ENCODE assay signal across 15 cellular contexts in genomic region chr3:160784853-160785252, GRCh38. TPM values are rescaled to one million over a fixed set of nuclear protein-coding genes. Genes with fewer than 3 reads are reported as not detected.
DNase-seq lines count a peak whose midpoint lies in the region; ATAC-seq, FAIRE-seq and TF ChIP-seq lines count a peak whose summit lies in the region.
"Had no signal": no experiment of that assay in that cellular context is flagged by ENCODE, and none has a peak within 500 bp of the region (broad histone marks: within the 10 kb centered on the region; RNA-seq: fewer than 3 reads in every experiment).

No MANE protein-coding gene starts in this region.

- H2AFZ ChIP-seq in H1 (ENCODE audit: low read length), result peak overlapping the region; percentile 22; the same call in 1 of the 2 replicates

- CTCF ChIA-PET in H1 (lab: Charles Lee; ENCODE audit: partially characterized antibody), result no interaction called here

- peak overlapping the region in 1 of 4 experiments; percentile 30; a peak in 1 of 8 replicates for H3K4me3 ChIP-seq in H1 (ENCODE audit: extremely low read depth in 1 of 4, insufficient read depth in 2 of 4, low read depth in 3 of 4, low read length in 4 of 4)

- peaks cover 0 to 13% of the 10 kb centered on the region in 2 experiments; a peak in 2 of 4 replicates for H3K79me2 ChIP-seq in H1 (ENCODE audit: control insufficient read depth in 1 of 2, insufficient read depth in 2 of 2, low read length in 2 of 2)

- no peaks in the 10 kb centered on the region for H3K36me3 ChIP-seq in H1 (ENCODE audit: control insufficient read depth in 2 of 4, insufficient read depth in 4 of 4, low read length in 3 of 4)

- H2BK5ac ChIP-seq in H1 (ENCODE audit: low read depth, low read length), result no peak overlapping the region; the same call in 1 of the 2 replicates

- no peak overlapping the region for H3K14ac ChIP-seq in H1 (ENCODE audit: insufficient read length)

- peaks cover 0 to 3% of the 10 kb centered on the region in 2 experiments; a peak in 1 of 4 replicates for H3K9me3 ChIP-seq in H1 (ENCODE audit: insufficient read depth in 2 of 2, low read depth in 1 of 2, low read length in 1 of 2)

- no peak for TF ChIP-seq RAD21 in H1 (IDR thresholded peaks at IDR 0.05 in 1 of 2, conservative IDR thresholded peaks at IDR 0.05 in 1 of 2; ENCODE audit: low read depth in 2 of 2, low read length in 2 of 2)

- no peak overlapping the region for H4K5ac ChIP-seq in H1 (ENCODE audit: insufficient read length, low read depth, low read length)

- DNase-seq in ELF-1 (ENCODE audit: low read depth, low spot score) (peak; percentile 40), LoVo (ENCODE audit: low spot score) (peak; percentile 62), H1 (ENCODE audit: low read depth in 1 of 2, low spot score in 2 of 2) (no peak), frontal cortex (ENCODE audit: low spot score in 2 of 2) (no peak)
- DNase-seq in natural killer cell treated with Interleukin-12 subunit alpha and Interleukin-12 subunit beta and Interleukin-15 and Interleukin-18, amount 100 ng/mL, for 72 hours (ENCODE audit: low spot score), result no peak
- DNase-seq: activated T-cell treated with anti-CD3 and anti-CD28 coated beads for 4 hours; AML-193; DMS153; NCI-H226; stimulated activated CD4-positive, alpha-beta T cell treated with anti-CD3 and anti-CD28 coated beads, Interleukin-4, amount 100 ng/mL, for 24 hours had no signal

- peaks cover 0 to 3% (median 2%) of the 10 kb centered on the region in 4 experiments; a peak in 4 of 7 replicates for H3K4me1 ChIP-seq in H1 (replicated peaks in 1 of 4; ENCODE audit: control insufficient read depth in 3 of 4, insufficient read depth in 4 of 4, low read length in 3 of 4)

- H2AK5ac ChIP-seq in H1 (ENCODE audit: low read depth, low read length), result no peak overlapping the region

- no peak overlapping the region; a peak in 1 of 7 replicates for H3K9ac ChIP-seq in H1 (replicated peaks in 1 of 4; ENCODE audit: extremely low read depth in 1 of 4, low read depth in 3 of 4, low read length in 3 of 4)

- no peaks in the 10 kb centered on the region for H3K27me3 Mint-ChIP-seq in natural killer cell treated with Interleukin-12 subunit alpha and Interleukin-12 subunit beta and Interleukin-15 and Interleukin-18, amount 100 ng/mL, for 72 hours
- H3K27me3 Mint-ChIP-seq: stimulated activated memory B cell treated with anti-CD40 and anti-IgM and Interleukin-4, amounts not matched to agents 10 μg/mL and 1 μg/mL and 100 μg/mL, for 72 hours had no signal

- no peak overlapping the region for H4K8ac ChIP-seq in H1 (ENCODE audit: extremely low read depth, insufficient read depth, low read length)

- no peaks in the 10 kb centered on the region for H3K23me2 ChIP-seq in H1 (ENCODE audit: low read depth, low read length)

- no peak overlapping the region for H3K56ac ChIP-seq in H1 (replicated peaks; ENCODE audit: insufficient read length, low read depth, low read length)

- peaks cover 3% of the 10 kb centered on the region for H3K9me3 Mint-ChIP-seq in natural killer cell treated with Interleukin-12 subunit alpha and Interleukin-12 subunit beta and Interleukin-15 and Interleukin-18, amount 100 ng/mL, for 72 hours

- no peak overlapping the region for H2BK12ac ChIP-seq in H1 (ENCODE audit: low read depth, low read length)

- no peak overlapping the region for H2BK20ac ChIP-seq in H1 (ENCODE audit: low read length)

- no peak overlapping the region for H2BK120ac ChIP-seq in H1 (replicated peaks; ENCODE audit: low read depth, low read length)

- H2BK15ac ChIP-seq in H1 (ENCODE audit: low read length), result no peak overlapping the region

- H4K91ac ChIP-seq in H1 (replicated peaks; ENCODE audit: insufficient read length, low read length), result no peak overlapping the region

- H3K4me2 ChIP-seq in H1 (ENCODE audit: insufficient read depth in 1 of 2, low read depth in 2 of 2, low read length in 2 of 2), result peak overlapping the region in 1 of 2 experiments; percentile 43; a peak in 2 of 4 replicates

- H3K79me1 ChIP-seq in H1 (ENCODE audit: low read depth, low read length), result no peaks in the 10 kb centered on the region; the same call in 1 of the 2 replicates

- no peak for TF ChIP-seq CTCF in H1 (IDR thresholded peaks at IDR 0.05; ENCODE audit: control extremely low read depth in 1 of 3, insufficient read depth in 1 of 3, low read depth in 1 of 3, low read length in 3 of 3)

- no peaks in the 10 kb centered on the region for H4K20me1 ChIP-seq in H1 (replicated peaks in 1 of 2; ENCODE audit: control insufficient read depth in 1 of 2, insufficient read depth in 2 of 2, low read length in 2 of 2)

- TF ChIP-seq POLR2A in H1 (IDR thresholded peaks at IDR 0.05; ENCODE audit: control extremely low read depth in 1 of 2, low read depth in 2 of 2, low read length in 2 of 2), result no peak

- H3K36me3 Mint-ChIP-seq in natural killer cell treated with Interleukin-12 subunit alpha and Interleukin-12 subunit beta and Interleukin-15 and Interleukin-18, amount 100 ng/mL, for 72 hours, result peaks cover 19% of the 10 kb centered on the region

- peak overlapping the region in 1 of 2 donors; percentile 9 for H3K27ac Mint-ChIP-seq in natural killer cell treated with Interleukin-12 subunit alpha and Interleukin-12 subunit beta and Interleukin-15 and Interleukin-18, amount 100 ng/mL, for 72 hours
- H3K27ac Mint-ChIP-seq: activated naive CD8-positive, alpha-beta T cell; stimulated activated memory B cell treated with anti-CD40 and anti-IgM and Interleukin-4, amounts not matched to agents 10 μg/mL and 1 μg/mL and 100 μg/mL, for 72 hours had no signal

- no peak for TF ChIP-seq EP300 in H1 (IDR thresholded peaks at IDR 0.05; ENCODE audit: borderline replicate concordance in 1 of 2, low read depth in 2 of 2, low read length in 2 of 2)

- H3K4me1 Mint-ChIP-seq in natural killer cell treated with Interleukin-12 subunit alpha and Interleukin-12 subunit beta and Interleukin-15 and Interleukin-18, amount 100 ng/mL, for 72 hours (ENCODE audit: low read depth in 2 of 2), result peaks cover 30 to 39% of the 10 kb centered on the region in 2 donors

- 0 out of 2 replicates have a peak overlapping the region, but pooled peaks have one; percentile 29 for H3K27ac ChIP-seq in H1 (ENCODE audit: low read depth, low read length)

- FAIRE-seq in H1 (lab: Jason Lieb, UNC), result no peak
- FAIRE-seq in frontal cortex (lab: Jason Lieb, UNC), result no peak

- ATAC-seq in natural killer cell treated with Interleukin-12 subunit alpha and Interleukin-12 subunit beta and Interleukin-15 and Interleukin-18, amount 100 ng/mL, for 72 hours, result peak; percentile 51 to 59
- no peak for ATAC-seq in activated CD4-positive, CD25-positive, alpha-beta regulatory T cell treated with anti-CD3 and anti-CD28 coated beads, Interleukin-2, amount 50 U/mL, for 24 hours
- ATAC-seq in HG03521 (IDR thresholded peaks at IDR 0.05; ENCODE audit: unreplicated experiment) (no peak), HG03460 (IDR thresholded peaks at IDR 0.05; ENCODE audit: unreplicated experiment) (no peak)
- ATAC-seq: stimulated activated memory B cell treated with anti-CD40 and anti-IgM and Interleukin-4, amounts not matched to agents 10 μg/mL and 1 μg/mL and 100 μg/mL, for 72 hours had no signal

- no peak overlapping the region for H3K4ac ChIP-seq in H1 (replicated peaks; ENCODE audit: insufficient read length, low read depth, low read length)

- H3K23ac ChIP-seq in H1 (ENCODE audit: insufficient read length), result no peak overlapping the region

- no peak overlapping the region for H3K18ac ChIP-seq in H1 (ENCODE audit: extremely low read depth, low read length)

- POLR2A ChIA-PET in H1 (lab: Charles Lee; ENCODE audit: partially characterized antibody), result no interaction called here

- peak overlapping the region; percentile 21 for H3K4me3 Mint-ChIP-seq in natural killer cell treated with Interleukin-12 subunit alpha and Interleukin-12 subunit beta and Interleukin-15 and Interleukin-18, amount 100 ng/mL, for 72 hours
- H3K4me3 Mint-ChIP-seq: activated naive CD8-positive, alpha-beta T cell; stimulated activated memory B cell treated with anti-CD40 and anti-IgM and Interleukin-4, amounts not matched to agents 10 μg/mL and 1 μg/mL and 100 μg/mL, for 72 hours had no signal

- no peaks in the 10 kb centered on the region for H3K27me3 ChIP-seq in H1 (replicated peaks in 1 of 4; ENCODE audit: control insufficient read depth in 3 of 4, extremely low read depth in 1 of 4, insufficient read depth in 3 of 4, low read length in 3 of 4)

TF ChIP-seq in H1, 55 proteins besides CTCF, POLR2A, EP300 and RAD21 (continues in another document):
- no peak for TF ChIP-seq TBP (IDR thresholded peaks at IDR 0.05; ENCODE audit: low read depth, low read length)
- no peak for TF ChIP-seq RNF2 (IDR thresholded peaks at IDR 0.05; ENCODE audit: borderline replicate concordance, low read depth, low read length, missing control alignments, poor library complexity, severe bottlenecking)
- no peak for TF ChIP-seq CHD2 (IDR thresholded peaks at IDR 0.05; ENCODE audit: low read length)
- TF ChIP-seq SP2 (IDR thresholded peaks at IDR 0.05; ENCODE audit: low read length), result no peak
- no peak for TF ChIP-seq GTF2F1 (IDR thresholded peaks at IDR 0.05; ENCODE audit: borderline replicate concordance, low read depth, low read length)
- TF ChIP-seq FOSL1 (IDR thresholded peaks at IDR 0.05; ENCODE audit: insufficient read depth, low read depth, low read length), result no peak
- TF ChIP-seq CREB1 (IDR thresholded peaks at IDR 0.05), result no peak
- TF ChIP-seq ATF2 (IDR thresholded peaks at IDR 0.05; ENCODE audit: low read length), result no peak

RNA-seq across cellular contexts. Expression of gene PPM1L, which starts 28.8 kb away (rescaled TPM):
- 17.3 and 18.1 TPM in 2 replicates for total RNA-seq in H1 (2021; fragmentation: NEBNext Ultra II Directional; extraction: Animal tissue kit (Norgen Biotek cat#: 25700))
- 2.8 and 4.0 TPM in 2 replicates for polyA plus RNA-seq in H1 (2011; rRNA removed)
- polyA plus RNA-seq in H1 (2011; cell fraction: cytosol; rRNA removed), result 3.3 TPM
- 8.7 TPM for polyA plus RNA-seq in H1 (2011; cell fraction: nucleus; rRNA removed)
- 3.1 to 5.7 TPM (median 5.1 TPM) in 4 replicates for polyA plus RNA-seq in H1 (2012, experiment 1 of 2)
- polyA plus RNA-seq in H1 (2012, experiment 2 of 2), result 0.60 TPM
- 7.0 TPM for polyA plus RNA-seq in H1 (2013, experiment 1 of 2)
- polyA plus RNA-seq in H1 (2013, experiment 2 of 2), result 7.8 TPM
- polyA minus RNA-seq in H1 (2011; rRNA and poly(A)+ RNA removed), result 29.3 and 31.2 TPM in 2 replicates
- 20.0 TPM for polyA minus RNA-seq in H1 (2011; cell fraction: cytosol; rRNA and poly(A)+ RNA removed)
- polyA minus RNA-seq in H1 (2011; cell fraction: nucleus; rRNA and poly(A)+ RNA removed), result 50.4 TPM
- total RNA-seq in natural killer cell treated with Interleukin-12 subunit alpha and Interleukin-12 subunit beta and Interleukin-15 and Interleukin-18, amount 100 ng/mL, for 72 hours, result 10 to 100 TPM; 14.9 to 15.2 TPM
- total RNA-seq in frontal cortex, result 63.2 TPM

Comparison
In these comparisons a context has a peak if more than half of its experiments do, and no peak if none do; other contexts are left out.
1. DNase-seq: peak in ELF-1 (single experiment) and LoVo (single experiment); none in H1 (0 of 2), natural killer cell treated with Interleukin-12 subunit alpha and Interleukin-12 subunit beta and Interleukin-15 and Interleukin-18, amount 100 ng/mL, for 72 hours (single experiment) and frontal cortex (0 of 2).
2. ATAC-seq: peak in natural killer cell treated with Interleukin-12 subunit alpha and Interleukin-12 subunit beta and Interleukin-15 and Interleukin-18, amount 100 ng/mL, for 72 hours (2 of 2); none in activated CD4-positive, CD25-positive, alpha-beta regulatory T cell treated with anti-CD3 and anti-CD28 coated beads, Interleukin-2, amount 50 U/mL, for 24 hours (0 of 2), HG03521 (single experiment) and HG03460 (single experiment).